Comparison of ENCODE assay signal across 13 cellular contexts in the genomic region with DNA sequence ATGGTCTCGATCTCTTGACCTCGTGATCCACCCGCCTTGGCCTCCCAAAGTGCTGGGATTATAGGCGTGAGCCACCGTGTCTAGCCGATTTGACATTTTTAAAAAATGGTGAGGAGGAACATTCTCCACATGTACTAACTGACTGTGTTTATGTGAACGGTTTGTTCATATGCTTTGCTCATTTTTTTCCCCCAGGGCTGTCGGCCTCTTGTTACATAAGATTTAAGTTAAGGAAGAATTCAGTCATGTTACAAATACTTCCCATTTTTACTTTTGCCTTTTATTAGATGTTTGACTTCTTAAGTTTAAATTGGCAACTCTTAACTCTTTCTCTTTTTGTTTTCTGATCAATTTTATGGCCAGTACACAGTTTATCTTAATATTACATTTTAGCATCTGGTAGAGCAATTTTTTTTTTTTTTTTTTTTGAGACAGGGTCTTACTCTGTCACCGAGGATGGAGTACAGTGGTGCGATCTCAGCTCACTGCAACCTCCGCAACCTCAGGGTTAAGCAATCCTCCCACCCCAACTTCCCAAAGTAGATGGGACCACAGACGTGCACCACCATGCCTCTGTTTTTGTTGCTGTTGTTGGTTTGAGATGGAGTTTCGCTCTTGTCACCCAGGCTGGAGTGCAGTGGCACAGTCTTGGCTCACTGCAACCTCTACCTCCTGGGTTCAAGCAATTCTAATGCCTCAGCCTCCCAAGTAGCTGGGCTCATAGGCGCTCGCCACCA.
"Had no signal": no experiment of that assay in that cellular context is flagged by ENCODE, and none has a peak within 500 bp of the region (broad histone marks: within the 10 kb centered on the region; RNA-seq: fewer than 3 reads in every experiment).

No MANE protein-coding gene starts in this region.

- H3K27me3 ChIP-seq: cardiac muscle cell, esophagus muscularis mucosa, sigmoid colon, stomach, testis had no signal

- H3K4me3 Mint-ChIP-seq: naive B cell had no signal

- H3K9me3 ChIP-seq: esophagus muscularis mucosa, sigmoid colon, stomach, testis had no signal

- H3K4me1 ChIP-seq: parathyroid adenoma, sigmoid colon, testis had no signal

- H3K27ac ChIP-seq: cardiac muscle cell, esophagus muscularis mucosa, parathyroid adenoma, sigmoid colon, testis had no signal

- DNase-seq: activated CD4-positive, CD25-positive, alpha-beta regulatory T cell treated with anti-CD3 and anti-CD28 coated beads, Interleukin-2, amount 50 U/mL, for 72 hours; activated effector memory CD4-positive, alpha-beta T cell treated with Interleukin-2 at 50 U/mL for 16 hours; activated naive CD4-positive, alpha-beta T cell treated with anti-CD3 and anti-CD28 coated beads, Interleukin-2, amount 50 U/mL, for 16 hours; left colon; naive B cell; sigmoid colon; stimulated activated CD4-positive, alpha-beta T cell treated with anti-CD3 and anti-CD28 coated beads, Interleukin-1b, Interleukin-23, amount 100 ng/mL, for 48 hours; stomach; T-helper 9 cell; testis had no signal

- H3K4me3 ChIP-seq: cardiac muscle cell, esophagus muscularis mucosa, sigmoid colon, stomach, testis had no signal

- H3K9me3 Mint-ChIP-seq: naive B cell had no signal

- ATAC-seq: left colon had no signal

- H3K27me3 Mint-ChIP-seq: naive B cell had no signal

- H3K27ac Mint-ChIP-seq: naive B cell had no signal
